In genomic region chr1:184297244-184297750, GRCh38 we compare ENCODE assay signal across 15 cellular contexts.
DNase-seq lines count a peak whose midpoint lies in the region; ATAC-seq and TF ChIP-seq lines count a peak whose summit lies in the region.
"Had no signal": no experiment of that assay in that cellular context is flagged by ENCODE, and none has a peak within 500 bp of the region (broad histone marks: within the 10 kb centered on the region; RNA-seq: fewer than 3 reads in every experiment).

No MANE protein-coding gene starts in this region.

- no peak overlapping the region for H2AFZ ChIP-seq in smooth muscle cell (ENCODE audit: low read depth)

- H3K36me3 ChIP-seq in BLaER1 (no peaks in the 10 kb centered on the region), smooth muscle cell (ENCODE audit: low read depth) (no peaks in the 10 kb centered on the region)
- H3K36me3 ChIP-seq: neutrophil, WERI-Rb-1 had no signal

- WGBS in right cardiac atrium, result 61% methylated on average over 3 of the region's 3 CpGs
- WGBS in smooth muscle cell (ENCODE audit: low lambda C conversion rate), result 89% methylated on average over 3 of the region's 3 CpGs

- no peak overlapping the region for H3K9ac ChIP-seq in BLaER1
- H3K9ac ChIP-seq in smooth muscle cell (ENCODE audit: low read depth), result no peak overlapping the region

- H3K27ac ChIP-seq in BLaER1 (peak overlapping the region; percentile 65), VCaP (peak overlapping the region; percentile 75), right cardiac atrium (ENCODE audit: low read length) (peak overlapping the region; percentile 86), smooth muscle cell (ENCODE audit: low read depth) (no peak overlapping the region)
- H3K27ac ChIP-seq: neutrophil, WERI-Rb-1 had no signal

- H3K4me1 ChIP-seq in BLaER1 (peaks cover 25% of the 10 kb centered on the region), right cardiac atrium (ENCODE audit: control insufficient read depth, insufficient read depth, low read length) (peaks cover 12% of the 10 kb centered on the region), smooth muscle cell (ENCODE audit: low read depth) (peaks cover 15% of the 10 kb centered on the region)
- H3K4me1 ChIP-seq: Caco-2 had no signal

- no peak for TF ChIP-seq CTCF in VCaP (conservative IDR thresholded peaks at IDR 0.05)
- TF ChIP-seq CTCF in smooth muscle cell (IDR thresholded peaks at IDR 0.05; ENCODE audit: borderline replicate concordance, insufficient read depth, poor library complexity, severe bottlenecking), result no peak
- TF ChIP-seq CTCF in GM10266 (IDR thresholded peaks at IDR 0.05; ENCODE audit: control insufficient read depth, insufficient read depth, low read depth, missing control alignments), result no peak

- no peaks in the 10 kb centered on the region for H3K79me2 ChIP-seq in smooth muscle cell (ENCODE audit: low read depth)

- peak overlapping the region; percentile 64 for H3K4me2 ChIP-seq in BLaER1
- peak overlapping the region; percentile 51 for H3K4me2 ChIP-seq in smooth muscle cell

- DNase-seq in right cardiac atrium (no peak), smooth muscle cell (lab: John Stamatoyannopoulos, UW; ENCODE audit: unreplicated experiment) (no peak), GF-D8 (lab: John Stamatoyannopoulos, UW) (no peak), GM10266 (ENCODE audit: extremely low spot score) (no peak)
- DNase-seq in NK-92 treated with Interleukin-12 subunit alpha and Interleukin-12 subunit beta, amount 100 ng/mL, for 24 hours (lab: John Stamatoyannopoulos, UW), result no peak
- DNase-seq: activated CD8-positive, alpha-beta memory T cell treated with anti-CD3 and anti-CD28 coated beads for 24 hours; activated effector memory CD4-positive, alpha-beta T cell treated with Interleukin-2 at 50 U/mL for 16 hours; Caco-2; NCI-H1417 treated with DMSO at 0.1 percent for 48 hours; stimulated activated naive CD8-positive, alpha-beta T cell treated with anti-CD3 and anti-CD28 coated beads, Interleukin-15, Interleukin-2, amounts not matched to agents 100 U/mL and 50 U/mL, for 24 hours had no signal

- H3K4me3 ChIP-seq in BLaER1, result no peak overlapping the region
- H3K4me3 ChIP-seq in right cardiac atrium (ENCODE audit: low read length), result no peak overlapping the region
- no peak overlapping the region for H3K4me3 ChIP-seq in smooth muscle cell

- intact Hi-C loops in right cardiac atrium (cut with DNase I), result no loop called here

- H3K27me3 ChIP-seq in BLaER1, result no peaks in the 10 kb centered on the region
- no peaks in the 10 kb centered on the region for H3K27me3 ChIP-seq in right cardiac atrium (ENCODE audit: control insufficient read depth, insufficient read depth)
- H3K27me3 ChIP-seq in smooth muscle cell (ENCODE audit: low read depth), result no peaks in the 10 kb centered on the region
- H3K27me3 ChIP-seq: neutrophil had no signal

- peaks cover 10% of the 10 kb centered on the region for H3F3A ChIP-seq in smooth muscle cell (ENCODE audit: low read depth)

- H4K20me1 ChIP-seq in BLaER1 (no peaks in the 10 kb centered on the region), smooth muscle cell (ENCODE audit: low read depth) (no peaks in the 10 kb centered on the region)

- ATAC-seq in right cardiac atrium (peak in 1 of 2 donors; percentile 1), GM19397 (IDR thresholded peaks at IDR 0.05; ENCODE audit: unreplicated experiment) (no peak)
- ATAC-seq: stimulated activated naive CD8-positive, alpha-beta T cell treated with anti-CD3 and anti-CD28 coated beads, Interleukin-15, Interleukin-2, amounts not matched to agents 100 U/mL and 50 U/mL, for 24 hours had no signal

- H3K9me3 ChIP-seq in BLaER1 (peaks cover 15% of the 10 kb centered on the region), right cardiac atrium (ENCODE audit: control insufficient read depth, low read length) (no peaks in the 10 kb centered on the region), smooth muscle cell (replicated peaks; ENCODE audit: low read depth) (no peaks in the 10 kb centered on the region)
- H3K9me3 ChIP-seq: Caco-2, neutrophil had no signal
